Comparison of ENCODE assay signal across 1 cellular context in the genomic region with DNA sequence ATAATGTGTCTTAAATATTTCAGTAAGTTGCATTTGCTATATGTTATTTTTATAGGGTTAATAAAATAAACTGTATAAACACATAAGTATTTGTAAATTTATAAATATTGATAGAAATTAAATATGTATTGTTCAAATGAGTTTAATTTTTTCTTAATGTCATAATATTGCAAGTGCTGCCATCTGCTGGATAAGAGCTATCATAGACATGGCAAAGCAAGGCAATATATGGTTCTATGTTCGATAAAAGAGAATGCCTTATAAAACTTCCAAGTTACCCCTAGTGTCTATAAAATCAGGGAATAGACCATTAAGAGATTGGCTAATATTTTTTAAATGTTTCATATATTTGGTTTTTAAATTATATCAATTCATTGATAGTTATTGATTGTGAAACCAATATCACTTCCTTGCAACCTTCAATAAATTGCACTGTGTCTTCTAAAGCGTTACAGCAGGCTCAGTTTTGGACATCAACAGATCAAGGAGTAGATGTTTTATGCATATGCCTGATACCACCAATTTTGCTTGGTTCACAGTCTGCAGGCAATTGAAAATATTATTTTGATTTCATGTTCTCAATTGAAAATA.
TF ChIP-seq lines count a peak whose summit lies in the region.

No MANE protein-coding gene starts in this region.

TF ChIP-seq in HCT116, 20 proteins besides CTCF, POLR2A, EP300 and RAD21 (continued from another document):
- TF ChIP-seq EGR1 (IDR thresholded peaks at IDR 0.05; ENCODE audit: low read depth), result no peak
- no peak for TF ChIP-seq SIN3A (IDR thresholded peaks at IDR 0.05; ENCODE audit: low read depth)
- no peak for TF ChIP-seq EZH2 (IDR thresholded peaks at IDR 0.05)
- TF ChIP-seq FOSL1 (IDR thresholded peaks at IDR 0.05; ENCODE audit: low read depth), result no peak
- no peak for TF ChIP-seq SRF (IDR thresholded peaks at IDR 0.05; ENCODE audit: low read depth)
